Comparison of ENCODE assay signal across 8 cellular contexts in the genomic region with DNA sequence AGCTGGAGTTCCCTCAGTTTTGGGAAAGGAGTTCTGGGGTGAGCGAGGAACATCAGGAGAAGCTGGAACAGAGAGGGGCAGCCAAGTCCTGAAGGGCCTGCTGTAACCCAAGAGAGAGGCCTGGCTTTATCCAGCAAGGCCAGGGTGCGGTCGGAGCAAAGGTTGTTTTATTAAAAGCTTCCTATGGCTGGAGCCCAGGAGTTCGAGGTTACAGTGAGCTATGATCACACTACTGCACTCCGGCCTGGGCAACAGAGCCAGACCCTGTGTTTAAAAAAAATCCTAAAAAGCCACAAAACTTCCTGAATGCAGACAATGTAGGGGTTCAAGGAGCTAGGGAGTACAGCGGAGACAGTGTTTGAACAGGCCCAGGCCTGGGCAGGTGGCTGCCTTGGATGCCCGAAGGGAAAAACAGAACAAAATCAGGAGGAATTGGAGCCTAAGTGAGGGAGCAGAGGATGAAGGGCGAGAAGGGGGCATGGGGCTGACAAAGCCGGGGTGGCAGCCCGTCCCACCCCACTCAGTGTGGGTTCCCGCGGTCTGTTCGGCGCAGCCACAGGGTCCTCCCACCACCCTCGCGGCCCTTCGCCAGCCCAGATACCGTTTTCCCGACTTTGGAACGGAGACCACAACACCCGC. TPM values are rescaled to one million over a fixed set of nuclear protein-coding genes. Genes with fewer than 3 reads are reported as not detected.
DNase-seq lines count a peak whose midpoint lies in the region; ATAC-seq and TF ChIP-seq lines count a peak whose summit lies in the region.

No MANE protein-coding gene starts in this region.

- POLR2A ChIA-PET in OCI-LY7 (lab: Charles Lee) = interaction anchor here (0.6 to 6.8 kb wide), 8 partner anchors 8 to 95 kb away, joined by 3 to 121 read pairs (median 6); a partner anchor contains a TSS

- H3K79me2 ChIP-seq in OCI-LY7 (ENCODE audit: insufficient read depth, low read depth, low read length) = peaks cover 15% of the 10 kb centered on the region; the same call in 1 of the 2 replicates

- intact Hi-C loops in Calu3 (cut with micrococcal nuclease; ENCODE audit: unreplicated experiment) (no loop called here), OCI-LY7 (cut with micrococcal nuclease; ENCODE audit: unreplicated experiment) (loop anchor here (1.0 to 2.0 kb wide), 2 partner anchors 21 to 94 kb away; a partner anchor contains a TSS)

- no peaks in the 10 kb centered on the region for H3K9me3 Mint-ChIP-seq in Calu3 (ENCODE audit: low read depth, unreplicated experiment)

- H3K4me1 Mint-ChIP-seq in Calu3 (ENCODE audit: low read depth, unreplicated experiment) = peaks cover 48% of the 10 kb centered on the region

- H3K27me3 ChIP-seq in mucosa of rectum (ENCODE audit: control insufficient read depth in 2 of 2, insufficient read depth in 2 of 2, low read length in 2 of 2) = no peaks in the 10 kb centered on the region

- H4K20me1 ChIP-seq in OCI-LY7 (ENCODE audit: insufficient read depth, low read length) = no peaks in the 10 kb centered on the region

- peak; percentile 12 for ATAC-seq in GM21825 (IDR thresholded peaks at IDR 0.05; ENCODE audit: unreplicated experiment)

- peak overlapping the region; percentile 26; the same call in 1 of the 2 replicates for H2AFZ ChIP-seq in OCI-LY7 (ENCODE audit: low read length)

- H3K36me3 ChIP-seq in OCI-LY7 (ENCODE audit: insufficient read depth, low read length) = no peaks in the 10 kb centered on the region
- no peaks in the 10 kb centered on the region for H3K36me3 ChIP-seq in mucosa of rectum (ENCODE audit: control insufficient read depth in 2 of 2, insufficient read depth in 2 of 2, low read length in 2 of 2)

- no peaks in the 10 kb centered on the region for H3K9me3 ChIP-seq in OCI-LY7 (ENCODE audit: low read length)
- no peaks in the 10 kb centered on the region for H3K9me3 ChIP-seq in mucosa of rectum (ENCODE audit: control insufficient read depth in 2 of 2, low read length in 2 of 2)

- peak overlapping the region; percentile 97 to 99 for H3K9ac ChIP-seq in mucosa of rectum (ENCODE audit: low read depth in 1 of 2, low read length in 2 of 2)

- peaks cover 37% of the 10 kb centered on the region for H3K4me1 ChIP-seq in OCI-LY7 (ENCODE audit: insufficient read depth, low read length, poor library complexity, severe bottlenecking)
- H3K4me1 ChIP-seq in mucosa of rectum (ENCODE audit: control insufficient read depth in 2 of 2, insufficient read depth in 2 of 2, low read length in 2 of 2) = peaks cover 43 to 50% of the 10 kb centered on the region in 2 donors

- H3K27me3 Mint-ChIP-seq in Calu3 (ENCODE audit: unreplicated experiment) = no peaks in the 10 kb centered on the region

- peaks cover 39% of the 10 kb centered on the region for H3K36me3 Mint-ChIP-seq in Calu3 (ENCODE audit: insufficient read depth, unreplicated experiment)

- H3K4me3 ChIP-seq in OCI-LY7 (ENCODE audit: low read depth, low read length, poor library complexity, severe bottlenecking) (peak overlapping the region; percentile 88), coronary artery (peak overlapping the region; percentile 92), mucosa of rectum (ENCODE audit: low read length in 2 of 2) (peak overlapping the region; percentile 85 to 95)

- BruUV-seq in Calu3 (replicated peaks; lab: Mats Ljungman, UMichigan) = TSS peak; percentile 93
- BruUV-seq in OCI-LY7 (replicated peaks; lab: Mats Ljungman, UMichigan) = TSS peak; percentile 97

- peak overlapping the region; percentile 89 for H3K4me3 Mint-ChIP-seq in Calu3 (ENCODE audit: low read depth, unreplicated experiment)

- no peak for TF ChIP-seq CTCF in Calu3 (IDR thresholded peaks at IDR 0.05; ENCODE audit: unreplicated experiment)
- TF ChIP-seq CTCF in OCI-LY7 (conservative IDR thresholded peaks at IDR 0.05; ENCODE audit: low read length) = 0 out of 2 replicates have a peak, but pooled peaks have one; percentile 5
- no peak for TF ChIP-seq CTCF in coronary artery (IDR thresholded peaks at IDR 0.05)

- DNase-seq in Calu3 (no peak), OCI-LY7 (ENCODE audit: low spot score) (no peak), coronary artery (ENCODE audit: low spot score) (no peak), anterior cingulate cortex (lab: John Stamatoyannopoulos, UW) (no peak), NCI-H2196 (lab: John Stamatoyannopoulos, UW; ENCODE audit: unreplicated experiment) (no peak), NAMALWA (ENCODE audit: low spot score) (no peak)

- H3K9me2 ChIP-seq in OCI-LY7 (ENCODE audit: insufficient read depth, low read length) = no peaks in the 10 kb centered on the region

- H3K27ac Mint-ChIP-seq in Calu3 (ENCODE audit: unreplicated experiment) = peak overlapping the region; percentile 98

- CTCF ChIA-PET in Calu3 (lab: Charles Lee) = interaction anchor here (0.6 to 3.5 kb wide), 7 partner anchors 8 to 32 kb away, joined by 3 to 41 read pairs (median 7); a partner anchor contains a TSS
- CTCF ChIA-PET in OCI-LY7 (lab: Charles Lee; ENCODE audit: unreplicated experiment) = interaction anchor here (0.8 to 1.3 kb wide), 4 partner anchors 8 to 31 kb away, joined by 3 read pairs; no protein-coding TSS in a partner anchor

- H3K27ac ChIP-seq in OCI-LY7 (ENCODE audit: low read depth, low read length, poor library complexity, severe bottlenecking) (peak overlapping the region; percentile 78), coronary artery (peak overlapping the region; percentile 98 to 99), mucosa of rectum (ENCODE audit: low read depth in 2 of 2, low read length in 2 of 2) (peak overlapping the region; percentile 100)

- peak overlapping the region; percentile 98 for H3K4me2 ChIP-seq in OCI-LY7 (ENCODE audit: low read length)

RNA-seq across cellular contexts. Expression of a gene that starts 22.1 kb away (rescaled TPM):
- total RNA-seq in Calu3 (2022) = 8,437 and 9,950 TPM in 2 replicates
- total RNA-seq in OCI-LY7 (2014; rRNA removed; shearing (Covaris generic)) = 3,446 and 3,598 TPM in 2 replicates
- 5,974 and 7,097 TPM in 2 replicates for total RNA-seq in OCI-LY7 (2022)

RNA-seq across cellular contexts. Expression of a gene that starts 48.1 kb away (rescaled TPM):
- total RNA-seq in Calu3 (2022) (47.8 and 53.6 TPM in 2 replicates), OCI-LY7 (2022) (62.9 and 70.0 TPM in 2 replicates)
- 43.2 and 56.8 TPM in 2 replicates for total RNA-seq in OCI-LY7 (2014; rRNA removed; shearing (Covaris generic))

RNA-seq across cellular contexts. Expression of a gene that starts 54.2 kb away (rescaled TPM):
- total RNA-seq in Calu3 (2022) (605 and 821 TPM in 2 replicates), OCI-LY7 (2022) (390 and 440 TPM in 2 replicates)
- total RNA-seq in OCI-LY7 (2014; rRNA removed; shearing (Covaris generic)) = 30.1 and 52.2 TPM in 2 replicates
